Comparison of ENCODE assay signal across 8 cellular contexts in the genomic region with DNA sequence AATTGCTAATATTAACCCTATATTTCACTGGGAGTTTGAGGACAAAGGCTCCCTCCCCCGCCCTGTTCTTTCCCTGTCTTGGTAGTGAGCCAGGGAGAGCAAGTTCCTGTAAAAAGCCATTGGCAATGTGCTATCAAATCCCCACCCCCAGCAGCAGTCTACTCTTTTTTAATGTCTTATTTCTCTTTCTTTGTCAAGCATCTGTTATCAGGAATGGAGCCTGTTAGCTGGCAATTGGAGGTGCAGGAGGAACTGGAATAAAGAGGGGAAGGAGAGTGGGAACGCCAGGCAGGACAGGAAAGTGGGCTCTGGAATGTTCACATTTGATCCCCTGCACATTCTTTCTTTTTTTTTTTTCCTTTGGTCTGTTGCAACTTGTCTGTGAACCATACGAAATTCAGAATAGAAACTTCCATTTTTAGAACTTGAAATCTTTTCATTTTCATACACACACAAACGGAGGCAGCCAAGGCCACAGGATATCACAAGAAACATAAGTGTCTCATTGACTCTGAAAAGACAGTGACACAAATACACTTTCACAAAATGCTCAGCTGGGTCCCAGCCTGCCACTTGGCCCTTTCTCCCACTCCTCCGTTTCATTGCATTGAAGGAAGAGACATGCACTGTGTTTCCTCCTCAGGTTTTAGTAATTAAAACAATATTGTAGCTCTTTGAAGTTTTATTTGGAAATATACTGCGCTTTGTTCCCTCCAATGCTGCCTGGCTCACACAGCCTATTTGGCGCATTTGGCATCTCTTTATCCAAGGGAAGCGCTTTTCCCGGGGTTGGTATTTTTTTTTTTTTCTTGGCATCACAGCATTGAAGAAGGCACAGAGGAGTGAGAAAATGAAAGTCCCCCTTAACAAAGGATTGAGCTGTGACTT.
DNase-seq lines count a peak whose midpoint lies in the region; ATAC-seq, FAIRE-seq and TF ChIP-seq lines count a peak whose summit lies in the region.

No MANE protein-coding gene starts in this region.

- H3K36me3 Mint-ChIP-seq in nephron progenitor cell (ENCODE audit: low read depth) = peaks cover 4% of the 10 kb centered on the region

- DNase-seq in GM18507 (ENCODE audit: extremely low spot score, insufficient read length, low read depth) (no peak), NCI-H1694 treated with DMSO at 0.1 percent for 48 hours (lab: John Stamatoyannopoulos, UW) (peak; percentile 85), ecto neural progenitor cell (ENCODE audit: low spot score) (peak; percentile 42), nephron progenitor cell (no peak), SHP77 treated with DMSO at 0.1 percent for 48 hours (lab: John Stamatoyannopoulos, UW) (no peak), SKM-1 treated with dmso at 0.1 percent for 144 hours (lab: John Stamatoyannopoulos, UW; ENCODE audit: unreplicated experiment) (no peak), OCI-M2 (lab: John Stamatoyannopoulos, UW; ENCODE audit: unreplicated experiment) (no peak)

- H3K4me3 Mint-ChIP-seq in nephron progenitor cell = peak overlapping the region; percentile 73

- FAIRE-seq in GM18507 (lab: Jason Lieb, UNC) = peak; percentile 93

- no peak for TF ChIP-seq CTCF in nephron progenitor cell (IDR thresholded peaks at IDR 0.05)

- ATAC-seq in HG02610 (IDR thresholded peaks at IDR 0.05; ENCODE audit: unreplicated experiment) = peak; percentile 43

- peaks cover 2% of the 10 kb centered on the region for H3K27me3 Mint-ChIP-seq in nephron progenitor cell (ENCODE audit: low read depth, poor library complexity)

- H3K9me3 Mint-ChIP-seq in nephron progenitor cell = peaks cover 4% of the 10 kb centered on the region

- peaks cover 94% of the 10 kb centered on the region for H3K4me1 Mint-ChIP-seq in nephron progenitor cell

- H3K27ac Mint-ChIP-seq in nephron progenitor cell = peak overlapping the region; percentile 96

Comparison
In these comparisons a context has a peak if more than half of its experiments do, and no peak if none do; other contexts are left out.
1. DNase-seq: peak in NCI-H1694 treated with DMSO at 0.1 percent for 48 hours (single experiment) and ecto neural progenitor cell (single experiment); none in GM18507 (single experiment), nephron progenitor cell (single experiment), SHP77 treated with DMSO at 0.1 percent for 48 hours (single experiment), SKM-1 treated with dmso at 0.1 percent for 144 hours (single experiment) and OCI-M2 (single experiment).